1 cellular context compared by ENCODE assay signal in genomic region chr11:124759268-124760204, GRCh38.
TF ChIP-seq lines count a peak whose summit lies in the region.

No MANE protein-coding gene starts in this region.

TF ChIP-seq in HepG2, 621 proteins besides CTCF, POLR2A, EP300 and RAD21 (continued from another document and continues in another):
- peak; percentile 48 for TF ChIP-seq ZNF574 (CRISPR knock-in tag; IDR thresholded peaks at IDR 0.05)
- TF ChIP-seq ATF5 (CRISPR knock-in tag; IDR thresholded peaks at IDR 0.05; ENCODE audit: low read depth) = no peak
- TF ChIP-seq NCOA5 (CRISPR knock-in tag; IDR thresholded peaks at IDR 0.05) = no peak
- peak; percentile 25; the same call in 1 of the 2 replicates for TF ChIP-seq ZNF274 (CRISPR knock-in tag; IDR thresholded peaks at IDR 0.05)
- TF ChIP-seq ZGPAT (CRISPR knock-in tag; IDR thresholded peaks at IDR 0.05) = peak; percentile 34; the same call in 1 of the 2 replicates
- TF ChIP-seq ZBTB38 (CRISPR knock-in tag; IDR thresholded peaks at IDR 0.05) = peak; percentile 47; the same call in 1 of the 2 replicates
- TF ChIP-seq ZNF552 (CRISPR knock-in tag; IDR thresholded peaks at IDR 0.05; ENCODE audit: borderline replicate concordance) = 0 out of 2 replicates have a peak, but pooled peaks have one; percentile 58
- peak; percentile 97 for TF ChIP-seq NFKB2 (CRISPR knock-in tag; IDR thresholded peaks at IDR 0.05; ENCODE audit: borderline replicate concordance)
- no peak for TF ChIP-seq ZSCAN5A (CRISPR knock-in tag; IDR thresholded peaks at IDR 0.05; ENCODE audit: borderline replicate concordance)
- 0 out of 2 replicates have a peak, but pooled peaks have one; percentile 14 for TF ChIP-seq ZNF629 (CRISPR knock-in tag; conservative IDR thresholded peaks at IDR 0.05)
- no peak; a peak in 1 of 4 replicates for TF ChIP-seq HMGXB4 (CRISPR knock-in tag; IDR thresholded peaks at IDR 0.05; ENCODE audit: borderline replicate concordance in 1 of 2, low read depth in 1 of 2)
- TF ChIP-seq ZFP41 (CRISPR knock-in tag; IDR thresholded peaks at IDR 0.05; ENCODE audit: borderline replicate concordance) = 0 out of 2 replicates have a peak, but pooled peaks have one; percentile 22
- TF ChIP-seq SALL1 (CRISPR knock-in tag; IDR thresholded peaks at IDR 0.05) = peak; percentile 55
- TF ChIP-seq HDAC2 (CRISPR knock-in tag; IDR thresholded peaks at IDR 0.05) = no peak
- no peak for TF ChIP-seq SMYD3 (CRISPR knock-in tag; IDR thresholded peaks at IDR 0.05)
- TF ChIP-seq PRDM15 (CRISPR knock-in tag; IDR thresholded peaks at IDR 0.05) = 0 out of 2 replicates have a peak, but pooled peaks have one; percentile 14
- 0 out of 2 replicates have a peak, but pooled peaks have one; percentile 46 for TF ChIP-seq CBX5 (CRISPR knock-in tag; IDR thresholded peaks at IDR 0.05; ENCODE audit: borderline replicate concordance)
- TF ChIP-seq MEF2D (CRISPR knock-in tag; IDR thresholded peaks at IDR 0.05) = 0 out of 2 replicates have a peak, but pooled peaks have one; percentile 46
- no peak for TF ChIP-seq ZNF24 (IDR thresholded peaks at IDR 0.05)
- TF ChIP-seq RNF2 (conservative IDR thresholded peaks at IDR 0.05; ENCODE audit: low read depth) = 0 out of 2 replicates have a peak, but pooled peaks have one; percentile 58
- TF ChIP-seq FOXK1 (CRISPR knock-in tag; IDR thresholded peaks at IDR 0.05; ENCODE audit: borderline replicate concordance, low read depth) = 0 out of 2 replicates have a peak, but pooled peaks have one; percentile 17
- peak; percentile 28; the same call in 1 of the 2 replicates for TF ChIP-seq NFYC (CRISPR knock-in tag; IDR thresholded peaks at IDR 0.05)
- TF ChIP-seq HINFP (CRISPR knock-in tag; IDR thresholded peaks at IDR 0.05; ENCODE audit: low read depth) = no peak
- 0 out of 2 replicates have a peak, but pooled peaks have one; percentile 55 for TF ChIP-seq MYNN (CRISPR knock-in tag; IDR thresholded peaks at IDR 0.05; ENCODE audit: low read depth)
- TF ChIP-seq ZNF746 (CRISPR knock-in tag; IDR thresholded peaks at IDR 0.05) = peak; percentile 58; the same call in 1 of the 2 replicates
- TF ChIP-seq SMARCE1 (IDR thresholded peaks at IDR 0.05; ENCODE audit: borderline replicate concordance) = no peak
- TF ChIP-seq NR0B2 (CRISPR knock-in tag; IDR thresholded peaks at IDR 0.05) = peak; percentile 88; the same call in 1 of the 2 replicates
- 0 out of 2 replicates have a peak, but pooled peaks have one; percentile 55 for TF ChIP-seq ZNF850 (CRISPR knock-in tag; conservative IDR thresholded peaks at IDR 0.05)
- peak; percentile 88; the same call in 1 of the 2 replicates for TF ChIP-seq SMAD9 (CRISPR knock-in tag; IDR thresholded peaks at IDR 0.05)
- TF ChIP-seq ATF3 (CRISPR knock-in tag; IDR thresholded peaks at IDR 0.05) = 0 out of 2 replicates have a peak, but pooled peaks have one; percentile 36
- peak; percentile 51; the same call in 1 of the 2 replicates for TF ChIP-seq ZNF816 (CRISPR knock-in tag; IDR thresholded peaks at IDR 0.05; ENCODE audit: borderline replicate concordance)
- no peak for TF ChIP-seq ZBTB43 (CRISPR knock-in tag; conservative IDR thresholded peaks at IDR 0.05)
- TF ChIP-seq NRL (CRISPR knock-in tag; IDR thresholded peaks at IDR 0.05; ENCODE audit: borderline replicate concordance) = peak; percentile 58; the same call in 1 of the 2 replicates
- no peak for TF ChIP-seq ZBED4 (CRISPR knock-in tag; IDR thresholded peaks at IDR 0.05; ENCODE audit: borderline replicate concordance)
- TF ChIP-seq MTF1 (CRISPR knock-in tag; IDR thresholded peaks at IDR 0.05) = peak; percentile 79; the same call in 1 of the 2 replicates
